Comparison of ENCODE assay signal across 29 cellular contexts in genomic region chr11:57818812-57819211, GRCh38.
"Had no signal": no experiment of that assay in that cellular context is flagged by ENCODE, and none has a peak within 500 bp of the region (broad histone marks: within the 10 kb centered on the region; RNA-seq: fewer than 3 reads in every experiment).

No MANE protein-coding gene starts in this region.

- H3K27me3 ChIP-seq: dorsolateral prefrontal cortex had no signal

- H3K4me1 Mint-ChIP-seq: endodermal cell had no signal

- H3K27ac Mint-ChIP-seq: activated CD4-positive, alpha-beta memory T cell treated with anti-CD3 and anti-CD28 coated beads for 36 hours; activated CD4-positive, alpha-beta T cell treated with anti-CD3 and anti-CD28 coated beads for 36 hours; activated CD4-positive, alpha-beta T cell treated with anti-CD3 and anti-CD28 coated beads, Interleukin-2, amount 10 ng/mL, durations not matched to agents 24 days and 14 days; activated CD8-positive, alpha-beta memory T cell treated with anti-CD3 and anti-CD28 coated beads, Interleukin-2, amount 10 ng/mL, durations not matched to agents 7 days and 5 days; activated CD8-positive, alpha-beta T cell treated with anti-CD3 and anti-CD28 coated beads, Interleukin-2, amount 10 ng/mL, durations not matched to agents 7 days and 5 days; activated naive CD8-positive, alpha-beta T cell; activated T-helper 17 cell treated with anti-CD3 and anti-CD28 coated beads, Interleukin-2, amount 50 U/mL, for 72 hours; dendritic cell treated with granulocyte-macrophage colony-stimulating factor and Interleukin-4, amounts not matched to agents 40 ng/mL and 50 ng/mL, for 4 days; endodermal cell had no signal

- H3K4me3 ChIP-seq: coronary artery, dorsolateral prefrontal cortex had no signal

- H3K9me3 Mint-ChIP-seq: activated CD4-positive, alpha-beta memory T cell treated with anti-CD3 and anti-CD28 coated beads for 36 hours; activated CD4-positive, alpha-beta T cell treated with anti-CD3 and anti-CD28 coated beads, Interleukin-2, amount 10 ng/mL, durations not matched to agents 24 days and 14 days; activated T-cell treated with anti-CD3 and anti-CD28 coated beads, Interleukin-2, amount 50 U/mL, for 4 hours; activated T-helper 17 cell treated with anti-CD3 and anti-CD28 coated beads, Interleukin-2, amount 50 U/mL, for 72 hours; dendritic cell treated with granulocyte-macrophage colony-stimulating factor and Interleukin-4, amounts not matched to agents 40 ng/mL and 50 ng/mL, for 4 days; endodermal cell had no signal

- H3K27me3 Mint-ChIP-seq: activated naive CD8-positive, alpha-beta T cell had no signal

- H3K4me3 Mint-ChIP-seq: activated CD4-positive, alpha-beta memory T cell treated with anti-CD3 and anti-CD28 coated beads for 36 hours; activated CD4-positive, alpha-beta T cell treated with anti-CD3 and anti-CD28 coated beads for 36 hours; activated CD4-positive, alpha-beta T cell treated with anti-CD3 and anti-CD28 coated beads, Interleukin-2, amount 10 ng/mL, durations not matched to agents 24 days and 14 days; activated CD8-positive, alpha-beta memory T cell treated with anti-CD3 and anti-CD28 coated beads, Interleukin-2, amount 10 ng/mL, durations not matched to agents 7 days and 5 days; activated CD8-positive, alpha-beta T cell treated with anti-CD3 and anti-CD28 coated beads, Interleukin-2, amount 10 ng/mL, durations not matched to agents 7 days and 5 days; activated naive CD8-positive, alpha-beta T cell; activated T-cell treated with anti-CD3 and anti-CD28 coated beads, Interleukin-2, amount 50 U/mL, for 4 hours; activated T-helper 17 cell treated with anti-CD3 and anti-CD28 coated beads, Interleukin-2, amount 50 U/mL, for 72 hours; dendritic cell treated with granulocyte-macrophage colony-stimulating factor and Interleukin-4, amounts not matched to agents 40 ng/mL and 50 ng/mL, for 4 days; endodermal cell had no signal

- H3K27ac ChIP-seq: coronary artery had no signal

- ATAC-seq: activated CD4-positive, alpha-beta T cell treated with anti-CD3 and anti-CD28 coated beads for 36 hours; activated CD8-positive, alpha-beta memory T cell treated with anti-CD3 and anti-CD28 coated beads, Interleukin-2, amount 10 ng/mL, durations not matched to agents 7 days and 5 days; activated CD8-positive, alpha-beta T cell treated with anti-CD3 and anti-CD28 coated beads, Interleukin-2, amount 10 ng/mL, durations not matched to agents 7 days and 5 days; activated T-cell treated with anti-CD3 and anti-CD28 coated beads, Interleukin-2, amount 50 U/mL, for 4 hours; activated T-helper 17 cell treated with anti-CD3 and anti-CD28 coated beads, Interleukin-2, amount 50 U/mL, for 72 hours; esophagus mucosa had no signal

- DNase-seq: activated CD4-positive, alpha-beta memory T cell treated with anti-CD3 and anti-CD28 coated beads for 36 hours; activated CD4-positive, alpha-beta T cell treated with anti-CD3 and anti-CD28 coated beads for 36 hours; activated CD4-positive, alpha-beta T cell treated with anti-CD3 and anti-CD28 coated beads, Interleukin-2, amount 10 ng/mL, durations not matched to agents 24 days and 14 days; activated CD4-positive, CD25-positive, alpha-beta regulatory T cell; activated CD4-positive, CD25-positive, alpha-beta regulatory T cell treated with anti-CD3 and anti-CD28 coated beads, Interleukin-2, amount 50 U/mL, for 72 hours; activated CD8-positive, alpha-beta memory T cell treated with anti-CD3 and anti-CD28 coated beads, Interleukin-2, amount 10 ng/mL, durations not matched to agents 7 days and 5 days; activated CD8-positive, alpha-beta memory T cell treated with anti-CD3 and anti-CD28 coated beads, Interleukin-2, amount 50 U/mL, for 48 hours; activated CD8-positive, alpha-beta T cell treated with anti-CD3 and anti-CD28 coated beads, Interleukin-2, amount 10 ng/mL, durations not matched to agents 7 days and 5 days; activated effector memory CD4-positive, alpha-beta T cell treated with Interleukin-2 at 50 U/mL for 16 hours; activated gamma-delta T cell treated with Interleukin-2 at 50 U/mL for 16 hours; activated naive CD4-positive, alpha-beta T cell treated with anti-CD3 and anti-CD28 coated beads, Interleukin-2, amount 50 U/mL, for 16 hours; activated naive CD4-positive, alpha-beta T cell treated with Interleukin-2 at 50 U/mL for 16 hours; activated T-cell treated with anti-CD3 and anti-CD28 coated beads for 4 hours; activated T-cell treated with anti-CD3 and anti-CD28 coated beads, Interleukin-2, amount 50 U/mL, for 4 hours; amniotic stem cell; anterior cingulate cortex; central memory CD4-positive, alpha-beta T cell; cerebellar nuclear complex; dorsolateral prefrontal cortex; effector memory CD4-positive, alpha-beta T cell; endodermal cell; foreskin fibroblast; head of caudate nucleus; T-helper 2 cell had no signal
